ENCODE assay signal across 8 cellular contexts in genomic region chr14:65281991-65282908, GRCh38.
DNase-seq lines count a peak whose midpoint lies in the region; ATAC-seq and TF ChIP-seq lines count a peak whose summit lies in the region.

No MANE protein-coding gene starts in this region.

- CTCF ChIA-PET in activated CD4-positive, alpha-beta T cell treated with anti-CD3 and anti-CD28 coated beads, Interleukin-2, amount 10 ng/mL, durations not matched to agents 7 days and 5 days (lab: Charles Lee) = interaction anchor here (1.1 to 1.3 kb wide), 3 partner anchors 19 to 70 kb away, joined by 3 read pairs; no protein-coding TSS in a partner anchor
- CTCF ChIA-PET in T-cell (lab: Charles Lee) = no interaction called here

- POLR2A ChIA-PET in activated CD4-positive, alpha-beta T cell treated with anti-CD3 and anti-CD28 coated beads, Interleukin-2, amount 10 ng/mL, durations not matched to agents 7 days and 5 days (lab: Charles Lee) = interaction anchor here (0.7 kb wide), 1 partner anchor 77 kb away, joined by 3 read pairs; no protein-coding TSS in a partner anchor
- POLR2A ChIA-PET in T-cell (lab: Charles Lee) = interaction anchor here in 1 of 2 donors (0.6 kb wide), 1 partner anchor 75 kb away, joined by 3 read pairs; no protein-coding TSS in a partner anchor

- no peaks in the 10 kb centered on the region for H3K9me3 Mint-ChIP-seq in activated CD4-positive, alpha-beta T cell treated with anti-CD3 and anti-CD28 coated beads, Interleukin-2, amount 10 ng/mL, durations not matched to agents 7 days and 5 days
- no peaks in the 10 kb centered on the region for H3K9me3 Mint-ChIP-seq in T-cell

- peak overlapping the region; percentile 96 for H3K27ac Mint-ChIP-seq in activated CD4-positive, alpha-beta T cell treated with anti-CD3 and anti-CD28 coated beads, Interleukin-2, amount 10 ng/mL, durations not matched to agents 7 days and 5 days
- peak overlapping the region; percentile 89 to 90 for H3K27ac Mint-ChIP-seq in T-cell

- H3K4me3 ChIP-seq in fibroblast of pulmonary artery (replicated peaks; ENCODE audit: low read depth, low read length) = no peak overlapping the region

- H3K36me3 Mint-ChIP-seq in activated CD4-positive, alpha-beta T cell treated with anti-CD3 and anti-CD28 coated beads, Interleukin-2, amount 10 ng/mL, durations not matched to agents 7 days and 5 days (ENCODE audit: low read depth) = peaks cover 5% of the 10 kb centered on the region
- no peaks in the 10 kb centered on the region for H3K36me3 Mint-ChIP-seq in T-cell

- H3K27me3 Mint-ChIP-seq in activated CD4-positive, alpha-beta T cell treated with anti-CD3 and anti-CD28 coated beads, Interleukin-2, amount 10 ng/mL, durations not matched to agents 7 days and 5 days = no peaks in the 10 kb centered on the region
- H3K27me3 Mint-ChIP-seq in T-cell = no peaks in the 10 kb centered on the region

- H3K4me3 Mint-ChIP-seq in activated CD4-positive, alpha-beta T cell treated with anti-CD3 and anti-CD28 coated beads, Interleukin-2, amount 10 ng/mL, durations not matched to agents 7 days and 5 days = peak overlapping the region; percentile 69
- H3K4me3 Mint-ChIP-seq in T-cell = peak overlapping the region; percentile 66 to 77 (median 70)

- ATAC-seq in T-cell (replicated peaks in 1 of 4) (peak; percentile 52 to 73 (median 62)), GM21619 (IDR thresholded peaks at IDR 0.05; ENCODE audit: unreplicated experiment) (no peak)

- peaks cover 43% of the 10 kb centered on the region for H3K4me1 Mint-ChIP-seq in activated CD4-positive, alpha-beta T cell treated with anti-CD3 and anti-CD28 coated beads, Interleukin-2, amount 10 ng/mL, durations not matched to agents 7 days and 5 days
- peaks cover 36 to 39% (median 38%) of the 10 kb centered on the region in 3 donors for H3K4me1 Mint-ChIP-seq in T-cell

- DNase-seq in activated CD4-positive, alpha-beta T cell treated with anti-CD3 and anti-CD28 coated beads, Interleukin-2, amount 10 ng/mL, durations not matched to agents 7 days and 5 days = peak; percentile 56
- DNase-seq in activated CD4-positive, alpha-beta T cell treated with anti-CD3 and anti-CD28 coated beads for 48 hours = no peak
- DNase-seq in T-cell = peak in 3 of 34 experiments; percentile 10 to 28 (median 16)
- DNase-seq in fibroblast of pulmonary artery (ENCODE audit: low read depth) = peak; percentile 74
- peak; percentile 82 for DNase-seq in occipital lobe (lab: John Stamatoyannopoulos, UW)
- DNase-seq in DMS79 (lab: John Stamatoyannopoulos, UW) = no peak
- DNase-seq in NCI-H774 (lab: John Stamatoyannopoulos, UW) = no peak

- no peak for TF ChIP-seq CTCF in fibroblast of pulmonary artery (IDR thresholded peaks at IDR 0.05; ENCODE audit: low read length, missing control alignments)

Comparison
In these comparisons a context has a peak if more than half of its experiments do, and no peak if none do; other contexts are left out.
1. DNase-seq: peak in activated CD4-positive, alpha-beta T cell treated with anti-CD3 and anti-CD28 coated beads, Interleukin-2, amount 10 ng/mL, durations not matched to agents 7 days and 5 days (single experiment), fibroblast of pulmonary artery (single experiment) and occipital lobe (single experiment); none in activated CD4-positive, alpha-beta T cell treated with anti-CD3 and anti-CD28 coated beads for 48 hours (single experiment), DMS79 (single experiment) and NCI-H774 (single experiment).